23 cellular contexts compared by ENCODE assay signal in the genomic region with DNA sequence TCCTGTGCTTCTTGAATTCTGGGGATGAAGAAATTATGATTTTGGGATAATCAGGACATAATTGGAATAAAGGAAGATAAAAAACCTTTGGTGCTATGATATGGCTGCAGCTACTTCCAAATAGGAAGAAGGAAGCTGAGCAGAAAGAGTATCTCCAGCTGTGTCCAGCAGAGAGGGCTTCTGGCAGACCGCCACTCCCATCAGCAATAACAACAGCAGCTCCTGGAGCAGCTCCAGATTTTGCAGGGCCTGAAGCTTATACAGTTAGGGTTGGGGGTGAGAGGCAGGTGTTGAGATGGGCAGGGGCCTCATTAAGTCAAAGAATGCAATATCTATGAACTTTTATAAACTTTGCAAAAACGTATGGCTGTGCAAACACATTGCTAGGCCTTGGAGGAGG.
DNase-seq lines count a peak whose midpoint lies in the region; ATAC-seq, FAIRE-seq and TF ChIP-seq lines count a peak whose summit lies in the region.
"Had no signal": no experiment of that assay in that cellular context is flagged by ENCODE, and none has a peak within 500 bp of the region (broad histone marks: within the 10 kb centered on the region; RNA-seq: fewer than 3 reads in every experiment).

No MANE protein-coding gene starts in this region.

- WGBS in SK-N-SH (ENCODE audit: low lambda C conversion rate): 6% methylated on average over 2 of the region's 2 CpGs

- H3K4me2 ChIP-seq in SK-N-SH: no peak overlapping the region
- H3K4me2 ChIP-seq: BLaER1 treated with 17β-estradiol and CSF1 and Interleukin-3, amounts not matched to agents 10 nM and 100 nM; neural progenitor cell had no signal

- H3K27me3 ChIP-seq in SK-N-SH (ENCODE audit: insufficient read depth): no peaks in the 10 kb centered on the region
- H3K27me3 ChIP-seq: BLaER1 treated with 17β-estradiol and CSF1 and Interleukin-3, amounts not matched to agents 10 nM and 100 nM; neural progenitor cell; transverse colon had no signal

- peak overlapping the region; percentile 78 for H3K27ac Mint-ChIP-seq in neural crest cell (ENCODE audit: unreplicated experiment)
- H3K27ac Mint-ChIP-seq: activated naive CD4-positive, alpha-beta T cell treated with anti-CD3 and anti-CD28 coated beads, Interleukin-2, amount 10 ng/mL, durations not matched to agents 7 days and 5 days; neural progenitor cell had no signal

- H3K9ac ChIP-seq in SK-N-SH: no peak overlapping the region
- H3K9ac ChIP-seq: BLaER1 treated with 17β-estradiol and CSF1 and Interleukin-3, amounts not matched to agents 10 nM and 100 nM; neural progenitor cell had no signal

- peaks cover 5% of the 10 kb centered on the region for H3K4me1 Mint-ChIP-seq in neural crest cell
- H3K4me1 Mint-ChIP-seq: activated naive CD4-positive, alpha-beta T cell treated with anti-CD3 and anti-CD28 coated beads, Interleukin-2, amount 10 ng/mL, durations not matched to agents 7 days and 5 days; neural progenitor cell had no signal

- peak overlapping the region in 1 of 2 experiments; percentile 94; a peak in 2 of 4 replicates for H3K27ac ChIP-seq in SK-N-SH (ENCODE audit: low read depth in 2 of 2, low read length in 1 of 2)
- H3K27ac ChIP-seq: BLaER1 treated with 17β-estradiol and CSF1 and Interleukin-3, amounts not matched to agents 10 nM and 100 nM; neural progenitor cell; transverse colon had no signal

- H3K4me3 Mint-ChIP-seq in neural crest cell: no peak overlapping the region
- H3K4me3 Mint-ChIP-seq: activated naive CD4-positive, alpha-beta T cell treated with anti-CD3 and anti-CD28 coated beads, Interleukin-2, amount 10 ng/mL, durations not matched to agents 7 days and 5 days; neural progenitor cell had no signal

- H3K4me1 ChIP-seq in SK-N-SH (ENCODE audit: control insufficient read depth in 1 of 2, insufficient read depth in 2 of 2, low read depth in 1 of 2, low read length in 1 of 2): peaks cover 0 to 28% of the 10 kb centered on the region in 2 experiments; a peak in 2 of 4 replicates
- H3K4me1 ChIP-seq: BLaER1 treated with 17β-estradiol and CSF1 and Interleukin-3, amounts not matched to agents 10 nM and 100 nM; neural progenitor cell; transverse colon had no signal

- H4K20me1 ChIP-seq in SK-N-SH (ENCODE audit: insufficient read depth): no peaks in the 10 kb centered on the region
- H4K20me1 ChIP-seq: BLaER1 treated with 17β-estradiol and CSF1 and Interleukin-3, amounts not matched to agents 10 nM and 100 nM had no signal

- no peaks in the 10 kb centered on the region for H3F3A ChIP-seq in SK-N-SH (replicated peaks; ENCODE audit: insufficient read depth)

- no peaks in the 10 kb centered on the region for H3K27me3 Mint-ChIP-seq in neural crest cell (ENCODE audit: low read depth)
- H3K27me3 Mint-ChIP-seq: activated naive CD4-positive, alpha-beta T cell treated with anti-CD3 and anti-CD28 coated beads, Interleukin-2, amount 10 ng/mL, durations not matched to agents 7 days and 5 days had no signal

- CTCF ChIA-PET in SK-N-SH (lab: Yijun Ruan, JAX): interaction anchor here (1.1 to 1.3 kb wide), 2 partner anchors 11 to 72 kb away, joined by 4 to 5 read pairs; no protein-coding TSS in a partner anchor

- TF ChIP-seq CTCF in SK-N-SH (IDR thresholded peaks at IDR 0.05) (no peak), choroid plexus epithelial cell (conservative IDR thresholded peaks at IDR 0.05; ENCODE audit: low read depth, low read length) (no peak), neural crest cell (conservative IDR thresholded peaks at IDR 0.05) (no peak)

- no peaks in the 10 kb centered on the region for H3K9me3 Mint-ChIP-seq in neural crest cell
- H3K9me3 Mint-ChIP-seq: activated naive CD4-positive, alpha-beta T cell treated with anti-CD3 and anti-CD28 coated beads, Interleukin-2, amount 10 ng/mL, durations not matched to agents 7 days and 5 days; neural progenitor cell had no signal

- no peaks in the 10 kb centered on the region for H3K9me2 ChIP-seq in SK-N-SH

- ATAC-seq in SK-N-SH treated with all-trans-retinoic acid at 6 μM for 48 hours: no peak
- no peak for ATAC-seq in GM21576 (IDR thresholded peaks at IDR 0.05; ENCODE audit: unreplicated experiment)
- ATAC-seq in left lobe of liver: no peak
- ATAC-seq: stimulated activated naive CD8-positive, alpha-beta T cell treated with anti-CD3 and anti-CD28 coated beads, Interleukin-15, Interleukin-2, amounts not matched to agents 100 U/mL and 50 U/mL, for 24 hours had no signal

- DNase-seq in SK-N-SH (peak; percentile 64), choroid plexus epithelial cell (ENCODE audit: low read depth) (peak; percentile 9), neural crest cell (ENCODE audit: low read depth, low spot score) (no peak), NCI-H1930 (lab: John Stamatoyannopoulos, UW) (no peak), GM12892 (ENCODE audit: insufficient read length) (no peak), left lobe of liver (ENCODE audit: low spot score) (no peak)
- DNase-seq: activated naive CD4-positive, alpha-beta T cell treated with anti-CD3 and anti-CD28 coated beads, Interleukin-2, amount 10 ng/mL, durations not matched to agents 7 days and 5 days; activated T-cell treated with anti-CD3 and anti-CD28 coated beads, Interleukin-2, amount 50 U/mL, for 48 hours; Calu3; dermis blood vessel endothelial cell; NCI-H1417 treated with DMSO at 0.1 percent for 48 hours; NCI-H2171; NCI-H526 treated with DMSO at 0.1 percent for 48 hours; SHP77 treated with DMSO at 0.1 percent for 48 hours; stimulated activated CD4-positive, alpha-beta T cell treated with anti-CD3 and anti-CD28 coated beads, Interleukin-4, amount 100 ng/mL, for 4 hours; stimulated activated naive CD8-positive, alpha-beta T cell treated with anti-CD3 and anti-CD28 coated beads, Interleukin-15, Interleukin-2, amounts not matched to agents 100 U/mL and 50 U/mL, for 24 hours; T-helper 1 cell; transverse colon had no signal

- no peaks in the 10 kb centered on the region for H3K9me3 ChIP-seq in SK-N-SH
- H3K9me3 ChIP-seq: BLaER1 treated with 17β-estradiol and CSF1 and Interleukin-3, amounts not matched to agents 10 nM and 100 nM; transverse colon had no signal

- POLR2A ChIA-PET in SK-N-SH (lab: Yijun Ruan, JAX): no interaction called here

- H3K36me3 Mint-ChIP-seq in neural crest cell (ENCODE audit: low read depth): no peaks in the 10 kb centered on the region
- H3K36me3 Mint-ChIP-seq: activated naive CD4-positive, alpha-beta T cell treated with anti-CD3 and anti-CD28 coated beads, Interleukin-2, amount 10 ng/mL, durations not matched to agents 7 days and 5 days; neural progenitor cell had no signal

- H3K36me3 ChIP-seq in SK-N-SH (replicated peaks in 1 of 2; ENCODE audit: control insufficient read depth in 1 of 2, insufficient read depth in 2 of 2, low read length in 1 of 2): no peaks in the 10 kb centered on the region
- H3K36me3 ChIP-seq: BLaER1 treated with 17β-estradiol and CSF1 and Interleukin-3, amounts not matched to agents 10 nM and 100 nM; neural progenitor cell; transverse colon had no signal

- H3K4me3 ChIP-seq in SK-N-SH (ENCODE audit: low read depth in 2 of 2, low read length in 1 of 2) (no peak overlapping the region), choroid plexus epithelial cell (ENCODE audit: low read depth, low read length) (no peak overlapping the region)
- H3K4me3 ChIP-seq: BLaER1 treated with 17β-estradiol and CSF1 and Interleukin-3, amounts not matched to agents 10 nM and 100 nM; neural progenitor cell; transverse colon had no signal

- no peaks in the 10 kb centered on the region for H3K79me2 ChIP-seq in SK-N-SH (ENCODE audit: insufficient read depth)

- no peak for TF ChIP-seq EP300 in SK-N-SH (IDR thresholded peaks at IDR 0.05; ENCODE audit: borderline replicate concordance in 1 of 2, low read depth in 1 of 2, low read length in 1 of 2)

- no peak for FAIRE-seq in GM12892 (lab: Jason Lieb, UNC)
- FAIRE-seq: H54 had no signal

- no peak for TF ChIP-seq RAD21 in SK-N-SH (IDR thresholded peaks at IDR 0.05; ENCODE audit: low read length)

- H2AFZ ChIP-seq in SK-N-SH (ENCODE audit: low read depth): no peak overlapping the region
- H2AFZ ChIP-seq: neural progenitor cell had no signal

- TF ChIP-seq POLR2A in GM12892 (IDR thresholded peaks at IDR 0.05; ENCODE audit: low read depth, low read length): no peak

TF ChIP-seq in SK-N-SH, 30 proteins besides CTCF, POLR2A, EP300 and RAD21 (continues in another document):
- TF ChIP-seq, protein P1, sequence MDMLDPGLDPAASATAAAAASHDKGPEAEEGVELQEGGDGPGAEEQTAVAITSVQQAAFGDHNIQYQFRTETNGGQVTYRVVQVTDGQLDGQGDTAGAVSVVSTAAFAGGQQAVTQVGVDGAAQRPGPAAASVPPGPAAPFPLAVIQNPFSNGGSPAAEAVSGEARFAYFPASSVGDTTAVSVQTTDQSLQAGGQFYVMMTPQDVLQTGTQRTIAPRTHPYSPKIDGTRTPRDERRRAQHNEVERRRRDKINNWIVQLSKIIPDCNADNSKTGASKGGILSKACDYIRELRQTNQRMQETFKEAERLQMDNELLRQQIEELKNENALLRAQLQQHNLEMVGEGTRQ (IDR thresholded peaks at IDR 0.05; ENCODE audit: borderline replicate concordance, low read depth, low read length): no peak
- TF ChIP-seq, protein P2, sequence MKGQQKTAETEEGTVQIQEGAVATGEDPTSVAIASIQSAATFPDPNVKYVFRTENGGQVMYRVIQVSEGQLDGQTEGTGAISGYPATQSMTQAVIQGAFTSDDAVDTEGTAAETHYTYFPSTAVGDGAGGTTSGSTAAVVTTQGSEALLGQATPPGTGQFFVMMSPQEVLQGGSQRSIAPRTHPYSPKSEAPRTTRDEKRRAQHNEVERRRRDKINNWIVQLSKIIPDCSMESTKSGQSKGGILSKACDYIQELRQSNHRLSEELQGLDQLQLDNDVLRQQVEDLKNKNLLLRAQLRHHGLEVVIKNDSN (IDR thresholded peaks at IDR 0.05; ENCODE audit: borderline replicate concordance, low read depth): no peak
- no peak for TF ChIP-seq RXRA (IDR thresholded peaks at IDR 0.05; ENCODE audit: borderline replicate concordance, low read depth)

TF ChIP-seq in SK-N-SH treated with all-trans-retinoic acid at 6 μM for 48 hours, 23 proteins besides CTCF, POLR2A, EP300 and RAD21 (continues in another document):
- TF ChIP-seq ISL1 (CRISPR knock-in tag; IDR thresholded peaks at IDR 0.05): no peak
- TF ChIP-seq, protein P3, sequence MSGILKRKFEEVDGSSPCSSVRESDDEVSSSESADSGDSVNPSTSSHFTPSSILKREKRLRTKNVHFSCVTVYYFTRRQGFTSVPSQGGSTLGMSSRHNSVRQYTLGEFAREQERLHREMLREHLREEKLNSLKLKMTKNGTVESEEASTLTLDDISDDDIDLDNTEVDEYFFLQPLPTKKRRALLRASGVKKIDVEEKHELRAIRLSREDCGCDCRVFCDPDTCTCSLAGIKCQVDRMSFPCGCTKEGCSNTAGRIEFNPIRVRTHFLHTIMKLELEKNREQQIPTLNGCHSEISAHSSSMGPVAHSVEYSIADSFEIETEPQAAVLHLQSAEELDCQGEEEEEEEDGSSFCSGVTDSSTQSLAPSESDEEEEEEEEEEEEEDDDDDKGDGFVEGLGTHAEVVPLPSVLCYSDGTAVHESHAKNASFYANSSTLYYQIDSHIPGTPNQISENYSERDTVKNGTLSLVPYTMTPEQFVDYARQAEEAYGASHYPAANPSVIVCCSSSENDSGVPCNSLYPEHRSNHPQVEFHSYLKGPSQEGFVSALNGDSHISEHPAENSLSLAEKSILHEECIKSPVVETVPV (CRISPR knock-in tag; IDR thresholded peaks at IDR 0.05): no peak
- no peak for TF ChIP-seq GLIS3 (CRISPR knock-in tag; IDR thresholded peaks at IDR 0.05)
- no peak for TF ChIP-seq RARB (CRISPR knock-in tag; IDR thresholded peaks at IDR 0.05)

Comparison
In these comparisons a context has a peak if more than half of its experiments do, and no peak if none do; other contexts are left out.
1. DNase-seq: peak in SK-N-SH (single experiment) and choroid plexus epithelial cell (single experiment); none in neural crest cell (single experiment), NCI-H1930 (0 of 2), GM12892 (single experiment) and left lobe of liver (single experiment).